8 cellular contexts compared by ENCODE assay signal in the genomic region with DNA sequence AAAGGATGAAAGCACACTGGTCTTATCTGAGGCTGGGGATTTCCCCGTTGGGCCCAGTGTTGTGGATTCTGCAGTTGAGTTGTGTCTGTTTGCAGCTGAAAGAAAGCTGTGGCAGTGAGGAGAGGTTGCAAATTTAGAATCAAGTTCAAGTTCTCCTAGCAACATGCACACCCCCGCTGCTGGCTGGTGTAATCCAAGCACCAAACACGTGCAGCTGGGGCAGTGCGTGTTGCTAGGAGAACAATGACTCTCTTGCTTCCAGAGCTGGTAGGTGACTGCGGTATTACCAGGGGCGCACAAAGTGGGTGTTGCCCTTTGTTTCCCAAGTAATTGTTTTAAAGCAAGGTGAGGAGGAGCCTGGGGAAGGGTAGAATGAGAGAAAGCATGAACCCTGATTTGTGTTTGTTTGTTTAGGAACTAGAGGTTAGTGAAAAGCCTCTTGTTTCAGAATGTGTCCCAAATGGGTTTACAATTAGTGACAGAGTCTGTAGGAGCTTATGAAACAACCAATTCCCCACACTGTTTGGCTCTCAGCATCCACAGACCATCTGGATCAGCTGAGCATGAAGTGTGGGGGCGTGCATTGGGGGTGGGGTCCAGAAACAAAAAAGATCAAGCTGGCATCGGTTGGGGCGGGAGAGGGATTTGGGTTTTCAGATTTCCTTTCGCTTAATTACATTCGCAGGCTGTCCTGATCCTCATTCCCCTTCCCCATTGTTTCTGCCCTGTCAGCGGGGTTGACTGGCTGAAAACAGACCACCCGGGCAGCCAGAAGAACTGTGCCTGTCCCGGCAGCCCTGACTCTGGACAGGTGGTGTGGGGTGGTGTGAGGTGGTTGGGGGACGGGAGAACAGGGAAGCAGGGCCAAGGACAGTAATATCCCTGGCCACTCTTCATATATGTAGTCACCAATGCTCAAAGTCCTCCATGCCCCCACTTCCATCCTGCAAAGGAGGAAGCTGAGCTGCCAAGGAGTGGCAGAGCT.
DNase-seq lines count a peak whose midpoint lies in the region; ATAC-seq and TF ChIP-seq lines count a peak whose summit lies in the region.

No MANE protein-coding gene starts in this region.

- H3K27ac Mint-ChIP-seq in GM23338, result peak overlapping the region; percentile 75; the same call in 1 of the 2 replicates
- H3K27ac Mint-ChIP-seq in activated naive CD4-positive, alpha-beta T cell treated with anti-CD3 and anti-CD28 coated beads, Interleukin-2, amount 50 U/mL, for 72 hours, result no peak overlapping the region

- H3K27ac ChIP-seq in GM23338 (ENCODE audit: low read depth) (peak overlapping the region; percentile 73; the same call in 1 of the 2 replicates), hepatocyte (peak overlapping the region; percentile 50)
- H3K27ac ChIP-seq in effector memory CD4-positive, alpha-beta T cell (ENCODE audit: insufficient read depth, low read length, poor library complexity, severe bottlenecking), result no peak overlapping the region

- H3K27me3 ChIP-seq in GM23338 (ENCODE audit: insufficient read depth) (no peaks in the 10 kb centered on the region), hepatocyte (peaks cover 7% of the 10 kb centered on the region)
- no peaks in the 10 kb centered on the region for H3K27me3 ChIP-seq in effector memory CD4-positive, alpha-beta T cell (replicated peaks; ENCODE audit: control insufficient read depth, insufficient read depth, low read length, poor library complexity, severe bottlenecking)

- H3K27me3 Mint-ChIP-seq in GM23338 (ENCODE audit: insufficient read depth, low read depth, poor library complexity), result peaks cover 16% of the 10 kb centered on the region

- 0 out of 2 replicates have a peak, but pooled peaks cover 3% of the 10 kb centered on the region for H3K36me3 ChIP-seq in GM23338 (ENCODE audit: insufficient read depth)
- H3K36me3 ChIP-seq in hepatocyte (replicated peaks; ENCODE audit: insufficient read depth, low read depth), result no peaks in the 10 kb centered on the region
- H3K36me3 ChIP-seq in effector memory CD4-positive, alpha-beta T cell (ENCODE audit: control insufficient read depth, insufficient read depth, low read length), result no peaks in the 10 kb centered on the region

- H3K9me2 ChIP-seq in GM23338 (ENCODE audit: insufficient read depth) (no peaks in the 10 kb centered on the region), hepatocyte (replicated peaks; ENCODE audit: insufficient read depth) (no peaks in the 10 kb centered on the region)

- no peaks in the 10 kb centered on the region for H4K20me1 ChIP-seq in GM23338 (replicated peaks; ENCODE audit: insufficient read depth)
- no peaks in the 10 kb centered on the region for H4K20me1 ChIP-seq in hepatocyte (ENCODE audit: insufficient read depth, poor library complexity, severe bottlenecking)

- ATAC-seq in GM23338 (peak; percentile 69), GM21447 (IDR thresholded peaks at IDR 0.05; ENCODE audit: unreplicated experiment) (no peak)
- peak; percentile 61 to 89 for ATAC-seq in activated naive CD4-positive, alpha-beta T cell treated with anti-CD3 and anti-CD28 coated beads, Interleukin-2, amount 50 U/mL, for 72 hours

- H3K4me3 Mint-ChIP-seq in GM23338, result peak overlapping the region; percentile 54

- H3F3A ChIP-seq in GM23338 (replicated peaks; ENCODE audit: low read depth), result no peaks in the 10 kb centered on the region

- H3K79me2 ChIP-seq in GM23338 (replicated peaks; ENCODE audit: insufficient read depth), result no peaks in the 10 kb centered on the region
- H3K79me2 ChIP-seq in hepatocyte, result no peaks in the 10 kb centered on the region

- H3K4me3 ChIP-seq in GM23338 (peak overlapping the region; percentile 33), hepatocyte (no peak overlapping the region)
- no peak overlapping the region for H3K4me3 ChIP-seq in effector memory CD4-positive, alpha-beta T cell (ENCODE audit: insufficient read depth, low read depth, low read length, poor library complexity, severe bottlenecking)

- H3K4me1 ChIP-seq in GM23338 (ENCODE audit: insufficient read depth), result peaks cover 25% of the 10 kb centered on the region
- peaks cover 22% of the 10 kb centered on the region for H3K4me1 ChIP-seq in hepatocyte (ENCODE audit: insufficient read depth)
- H3K4me1 ChIP-seq in effector memory CD4-positive, alpha-beta T cell (ENCODE audit: control insufficient read depth, insufficient read depth, low read length, poor library complexity, severe bottlenecking), result peaks cover 4% of the 10 kb centered on the region

- H3K9me3 ChIP-seq in hepatocyte (ENCODE audit: low read depth), result no peaks in the 10 kb centered on the region
- no peaks in the 10 kb centered on the region for H3K9me3 ChIP-seq in effector memory CD4-positive, alpha-beta T cell (ENCODE audit: control insufficient read depth, low read length)

- DNase-seq in GM23338 (ENCODE audit: low spot score) (peak; percentile 83), NCI-H446 (lab: John Stamatoyannopoulos, UW) (peak; percentile 26 to 63), hepatocyte (ENCODE audit: low spot score) (peak; percentile 70), SW 1271 (lab: John Stamatoyannopoulos, UW) (no peak)
- DNase-seq in activated naive CD4-positive, alpha-beta T cell treated with anti-CD3 and anti-CD28 coated beads, Interleukin-2, amount 50 U/mL, for 72 hours (ENCODE audit: low spot score in 2 of 2), result peak in 1 of 2 donors; percentile 24
- peak; percentile 55 for DNase-seq in stimulated activated CD4-positive, alpha-beta T cell treated with anti-CD3 and anti-CD28 coated beads, Interleukin-15, amount 100 ng/mL, for 24 hours
- DNase-seq in effector memory CD4-positive, alpha-beta T cell, result no peak

- TF ChIP-seq CTCF in GM23338 (conservative IDR thresholded peaks at IDR 0.05; ENCODE audit: low read depth in 2 of 2), result no peak
- no peak for TF ChIP-seq CTCF in hepatocyte (IDR thresholded peaks at IDR 0.05; ENCODE audit: poor library complexity)

- peaks cover 34% of the 10 kb centered on the region for H3K4me1 Mint-ChIP-seq in GM23338

- H3K4me2 ChIP-seq in GM23338 (peak overlapping the region; percentile 72), hepatocyte (peak overlapping the region; percentile 53)

- H3K36me3 Mint-ChIP-seq in GM23338 (ENCODE audit: low read depth), result peaks cover 3% of the 10 kb centered on the region; the same call in 1 of the 3 replicates
- H3K36me3 Mint-ChIP-seq in activated naive CD4-positive, alpha-beta T cell treated with anti-CD3 and anti-CD28 coated beads, Interleukin-2, amount 50 U/mL, for 72 hours, result no peaks in the 10 kb centered on the region

- WGBS in hepatocyte (ENCODE audit: low lambda C conversion rate, missing lambda C conversion rate), result 32% methylated on average over 15 of the region's 15 CpGs

- no peaks in the 10 kb centered on the region; the same call in 2 of the 3 replicates for H3K9me3 Mint-ChIP-seq in GM23338
- H3K9me3 Mint-ChIP-seq in activated naive CD4-positive, alpha-beta T cell treated with anti-CD3 and anti-CD28 coated beads, Interleukin-2, amount 50 U/mL, for 72 hours, result no peaks in the 10 kb centered on the region

- H2AFZ ChIP-seq in GM23338, result peak overlapping the region; percentile 43
- H2AFZ ChIP-seq in hepatocyte, result no peak overlapping the region

TF ChIP-seq in GM23338, 12 proteins besides CTCF, POLR2A, EP300 and RAD21 (continues in another document):
- TF ChIP-seq, protein P1, sequence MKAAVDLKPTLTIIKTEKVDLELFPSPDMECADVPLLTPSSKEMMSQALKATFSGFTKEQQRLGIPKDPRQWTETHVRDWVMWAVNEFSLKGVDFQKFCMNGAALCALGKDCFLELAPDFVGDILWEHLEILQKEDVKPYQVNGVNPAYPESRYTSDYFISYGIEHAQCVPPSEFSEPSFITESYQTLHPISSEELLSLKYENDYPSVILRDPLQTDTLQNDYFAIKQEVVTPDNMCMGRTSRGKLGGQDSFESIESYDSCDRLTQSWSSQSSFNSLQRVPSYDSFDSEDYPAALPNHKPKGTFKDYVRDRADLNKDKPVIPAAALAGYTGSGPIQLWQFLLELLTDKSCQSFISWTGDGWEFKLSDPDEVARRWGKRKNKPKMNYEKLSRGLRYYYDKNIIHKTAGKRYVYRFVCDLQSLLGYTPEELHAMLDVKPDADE (IDR thresholded peaks at IDR 0.05), result no peak
- TF ChIP-seq ZNF114 (CRISPR knock-in tag; IDR thresholded peaks at IDR 0.05), result no peak
- TF ChIP-seq STAT1 (IDR thresholded peaks at IDR 0.05; ENCODE audit: unreplicated experiment), result no peak
- TF ChIP-seq EZH2 (IDR thresholded peaks at IDR 0.05; ENCODE audit: low read depth, unreplicated experiment), result no peak
- TF ChIP-seq CREB1 (CRISPR knock-in tag; IDR thresholded peaks at IDR 0.05; ENCODE audit: low read depth), result no peak

Comparison
In these comparisons a context has a peak if more than half of its experiments do, and no peak if none do; other contexts are left out.
1. DNase-seq: peak in GM23338 (single experiment), NCI-H446 (2 of 2), hepatocyte (single experiment) and stimulated activated CD4-positive, alpha-beta T cell treated with anti-CD3 and anti-CD28 coated beads, Interleukin-15, amount 100 ng/mL, for 24 hours (single experiment); none in effector memory CD4-positive, alpha-beta T cell (0 of 3) and SW 1271 (0 of 2).